ENCODE assay signal across 8 cellular contexts in the genomic region with DNA sequence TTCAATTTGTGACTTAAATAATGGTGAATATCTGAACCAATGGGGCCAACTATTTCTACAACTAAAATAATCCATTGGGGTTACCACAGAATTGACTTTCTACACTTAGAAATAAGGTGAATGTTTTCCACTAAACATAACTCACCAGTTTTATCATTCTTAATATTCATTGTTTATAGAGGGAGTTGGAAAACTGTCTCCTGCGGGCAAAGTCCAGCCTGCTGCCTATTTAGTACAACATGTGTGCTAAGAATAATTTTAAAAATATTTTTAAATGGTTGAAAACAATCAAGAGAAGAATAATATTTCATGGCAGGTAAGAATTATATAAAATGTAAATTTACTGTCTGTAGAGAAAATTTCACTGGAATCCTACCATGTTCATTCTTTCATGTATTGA.
"Had no signal": no experiment of that assay in that cellular context is flagged by ENCODE, and none has a peak within 500 bp of the region (broad histone marks: within the 10 kb centered on the region; RNA-seq: fewer than 3 reads in every experiment).

No MANE protein-coding gene starts in this region.

- H3K4me3 ChIP-seq: GM23338, K562 had no signal

- H3K27ac ChIP-seq: HL-60 had no signal

- DNase-seq: H9, HCEC 1CT, IMR-90, KG1 had no signal

- FAIRE-seq: H1, K562 had no signal

- ATAC-seq: GM23338, K562 had no signal

- H3K4me2 ChIP-seq: GM23338 had no signal
